In genomic region chr15:59519329-59519728, GRCh38 we compare ENCODE assay signal across 22 cellular contexts.
A peak's percentile ranks its signal among the peaks of the same experiment; 100 is the strongest.
DNase-seq lines count a peak whose midpoint lies in the region; ATAC-seq, FAIRE-seq and TF ChIP-seq lines count a peak whose summit lies in the region.
"Had no signal": no experiment of that assay in that cellular context is flagged by ENCODE, and none has a peak within 500 bp of the region (broad histone marks: within the 10 kb centered on the region; RNA-seq: fewer than 3 reads in every experiment).

No MANE protein-coding gene starts in this region.

- no peak for TF ChIP-seq CTCF in HEK293 (tag by site-specific recombination; IDR thresholded peaks at IDR 0.05)
- no peak for TF ChIP-seq CTCF in K562 (IDR thresholded peaks at IDR 0.05 in 2 of 3, conservative IDR thresholded peaks at IDR 0.05 in 1 of 3; ENCODE audit: insufficient read depth in 2 of 3, low read depth in 1 of 3, low read length in 3 of 3)

- peak overlapping the region in 2 of 8 donors; percentile 12 to 41 for H3K4me3 Mint-ChIP-seq in naive B cell
- no peak overlapping the region for H3K4me3 Mint-ChIP-seq in stimulated activated naive B cell treated with anti-CD40 and anti-IgM and Interleukin-4, amounts not matched to agents 10 μg/mL and 1 μg/mL and 100 μg/mL, for 72 hours
- H3K4me3 Mint-ChIP-seq: CD4-positive, alpha-beta memory T cell; GM23338; H9; HFFc6 had no signal

- no peak for TF ChIP-seq POLR2A in K562 (conservative IDR thresholded peaks at IDR 0.05)

- WGBS in K562 (ENCODE audit: insufficient coverage, low coverage, missing lambda C conversion rate), result 0% methylated on average over 1 of the region's 3 CpGs

- DNase-seq in K562 (ENCODE audit: extremely low read depth in 1 of 4, low spot score in 3 of 4), result no peak
- DNase-seq in naive B cell, result no peak
- DNase-seq in stimulated activated naive B cell treated with anti-CD40 and anti-IgM and Interleukin-4, amounts not matched to agents 10 μg/mL and 1 μg/mL and 100 μg/mL, for 72 hours, result no peak
- DNase-seq in LoVo (ENCODE audit: low spot score), result no peak
- no peak for DNase-seq in SW480 (ENCODE audit: low spot score)
- no peak for DNase-seq in stimulated activated naive CD4-positive, alpha-beta T cell (lab: John Stamatoyannopoulos, UW)
- DNase-seq: 8988T; ACHN; AML-193; C1 segment of cervical spinal cord; Caco-2; CD4-positive, alpha-beta memory T cell; DMS153; DND-41; H9; HFFc6 had no signal

- no peaks in the 10 kb centered on the region for H3K79me2 ChIP-seq in K562 (ENCODE audit: control insufficient read depth, insufficient read depth, low read length)

- H3K36me3 ChIP-seq in HEK293 (ENCODE audit: control insufficient read depth in 2 of 2, insufficient read depth in 1 of 2, low read length in 2 of 2) (no peaks in the 10 kb centered on the region), K562 (ENCODE audit: control insufficient read depth, insufficient read depth, low read length) (no peaks in the 10 kb centered on the region)

- H2AFZ ChIP-seq in K562 (ENCODE audit: low read depth, low read length), result no peak overlapping the region
- H2AFZ ChIP-seq: GM23338 had no signal

- CTCF ChIA-PET in HEK293 (lab: Yijun Ruan, JAX) (interaction anchor here (0.6 to 1.9 kb wide), 2 partner anchors 10 to 96 kb away, joined by 4 to 8 read pairs; no protein-coding TSS in a partner anchor), K562 (lab: Yijun Ruan, JAX; ENCODE audit: low intra/inter-chr PET ratio) (no interaction called here)

- intact Hi-C loops in K562 (cut with micrococcal nuclease), result no loop called here

- no peaks in the 10 kb centered on the region for H3K9me1 ChIP-seq in K562 (ENCODE audit: control insufficient read depth, insufficient read depth, low read length)

- TF ChIP-seq RAD21 in K562 (CRISPR knock-in tag; conservative IDR thresholded peaks at IDR 0.05 in 1 of 2, IDR thresholded peaks at IDR 0.05 in 1 of 2), result no peak

- H3K4me3 ChIP-seq in HEK293 (ENCODE audit: low read depth, low read length) (no peak overlapping the region), K562 (no peak overlapping the region)
- H3K4me3 ChIP-seq: A549, GM23338 had no signal

- H3K27me3 Mint-ChIP-seq in naive B cell, result no peaks in the 10 kb centered on the region
- H3K27me3 Mint-ChIP-seq in stimulated activated naive B cell treated with anti-CD40 and anti-IgM and Interleukin-4, amounts not matched to agents 10 μg/mL and 1 μg/mL and 100 μg/mL, for 72 hours, result no peaks in the 10 kb centered on the region
- H3K27me3 Mint-ChIP-seq: CD4-positive, alpha-beta memory T cell had no signal

- no peak for FAIRE-seq in K562 (lab: Jason Lieb, UNC)
- FAIRE-seq: A549, G401.6, GM12892 had no signal

- H3K4me1 Mint-ChIP-seq in naive B cell, result peaks cover 64 to 87% (median 65%) of the 10 kb centered on the region in 3 donors
- peaks cover 44 to 75% of the 10 kb centered on the region in 2 donors for H3K4me1 Mint-ChIP-seq in stimulated activated naive B cell treated with anti-CD40 and anti-IgM and Interleukin-4, amounts not matched to agents 10 μg/mL and 1 μg/mL and 100 μg/mL, for 72 hours

- no peak overlapping the region for H3K27ac ChIP-seq in HEK293 (ENCODE audit: extremely low read depth, low read depth, low read length)
- no peak overlapping the region for H3K27ac ChIP-seq in K562 (ENCODE audit: extremely low read depth, low read depth, low read length)
- H3K27ac ChIP-seq: A549 had no signal

- POLR2A ChIA-PET in HEK293 (lab: Yijun Ruan, JAX), result no interaction called here
- POLR2A ChIA-PET in K562 (lab: Yijun Ruan, JAX), result interaction anchor here (0.5 kb wide), 1 partner anchor 560 kb away, joined by 3 read pairs; no protein-coding TSS in a partner anchor

- no TSS peak for BruUV-seq in K562 (replicated peaks; lab: Mats Ljungman, UMichigan)

- ATAC-seq in K562 (no peak), naive B cell (ENCODE audit: low read depth in 2 of 2) (no peak)
- no peak for ATAC-seq in stimulated activated naive B cell treated with anti-CD40 and anti-IgM and Interleukin-4, amounts not matched to agents 10 μg/mL and 1 μg/mL and 100 μg/mL, for 72 hours (replicated peaks)
- ATAC-seq: A549, GM23338, HCT116 had no signal

- H3K9me3 Mint-ChIP-seq in naive B cell, result peaks cover 0 to 3% (median 0%) of the 10 kb centered on the region in 7 donors
- no peaks in the 10 kb centered on the region for H3K9me3 Mint-ChIP-seq in stimulated activated naive B cell treated with anti-CD40 and anti-IgM and Interleukin-4, amounts not matched to agents 10 μg/mL and 1 μg/mL and 100 μg/mL, for 72 hours
- H3K9me3 Mint-ChIP-seq: CD4-positive, alpha-beta memory T cell; GM23338; H9; HFFc6 had no signal

- no peaks in the 10 kb centered on the region for H4K20me1 ChIP-seq in K562 (replicated peaks; ENCODE audit: control insufficient read depth, insufficient read depth, low read length)

- peaks cover 0 to 7% of the 10 kb centered on the region in 2 donors for H3K36me3 Mint-ChIP-seq in naive B cell
- peaks cover 3 to 6% of the 10 kb centered on the region in 2 donors for H3K36me3 Mint-ChIP-seq in stimulated activated naive B cell treated with anti-CD40 and anti-IgM and Interleukin-4, amounts not matched to agents 10 μg/mL and 1 μg/mL and 100 μg/mL, for 72 hours
- H3K36me3 Mint-ChIP-seq: CD4-positive, alpha-beta memory T cell had no signal

- H3K27me3 ChIP-seq in K562 (ENCODE audit: control insufficient read depth in 2 of 2, insufficient read depth in 2 of 2, low read length in 2 of 2), result peaks cover 18% of the 10 kb centered on the region in 2 experiments; a peak in 4 of 5 replicates

- no peak for TF ChIP-seq EP300 in K562 (IDR thresholded peaks at IDR 0.05; ENCODE audit: low read length)

- no peaks in the 10 kb centered on the region for H3K4me1 ChIP-seq in HEK293 (ENCODE audit: control insufficient read depth, insufficient read depth, low read length)
- H3K4me1 ChIP-seq in K562 (replicated peaks in 1 of 2; ENCODE audit: control insufficient read depth in 2 of 2, insufficient read depth in 2 of 2, low read length in 2 of 2), result no peaks in the 10 kb centered on the region
- H3K4me1 ChIP-seq: A549, Caco-2 had no signal

- peak overlapping the region; percentile 69 to 97 (median 92) for H3K27ac Mint-ChIP-seq in naive B cell
- peak overlapping the region; percentile 86 for H3K27ac Mint-ChIP-seq in stimulated activated naive B cell treated with anti-CD40 and anti-IgM and Interleukin-4, amounts not matched to agents 10 μg/mL and 1 μg/mL and 100 μg/mL, for 72 hours
- H3K27ac Mint-ChIP-seq: GM23338, H9, HFFc6 had no signal

- H3K9me3 ChIP-seq in HEK293 (ENCODE audit: control insufficient read depth, insufficient read depth, low read depth, low read length), result no peaks in the 10 kb centered on the region
- H3K9me3 ChIP-seq in K562 (replicated peaks; ENCODE audit: control insufficient read depth, insufficient read depth, low read depth, low read length), result no peaks in the 10 kb centered on the region
- H3K9me3 ChIP-seq: A549, Caco-2 had no signal

- no peak overlapping the region for H3K4me2 ChIP-seq in K562 (ENCODE audit: insufficient read depth, low read length)
- H3K4me2 ChIP-seq: A549, GM23338 had no signal

- no peak overlapping the region for H3K9ac ChIP-seq in K562 (ENCODE audit: insufficient read depth in 1 of 2, low read depth in 2 of 2, low read length in 2 of 2)

- in situ Hi-C loops in K562 (cut with MboI), result no loop called here

TF ChIP-seq in HEK293, 187 proteins besides CTCF, POLR2A, EP300 and RAD21 (continues in another document):
- TF ChIP-seq SP3 (tag by site-specific recombination; IDR thresholded peaks at IDR 0.05) (no peak), PRDM1 (tag by site-specific recombination; IDR thresholded peaks at IDR 0.05) (0 out of 2 replicates have a peak, but pooled peaks have one; percentile 46)

TF ChIP-seq in K562, 482 proteins besides CTCF, POLR2A, EP300 and RAD21:
- TF ChIP-seq TAF7 (tag; IDR thresholded peaks at IDR 0.05) (no peak), NRF1 (conservative IDR thresholded peaks at IDR 0.05 in 1 of 2, IDR thresholded peaks at IDR 0.05 in 1 of 2) (no peak), ZNF512 (tag; IDR thresholded peaks at IDR 0.05) (peak; percentile 57)
